Comparison of ENCODE assay signal across 26 cellular contexts in the genomic region with DNA sequence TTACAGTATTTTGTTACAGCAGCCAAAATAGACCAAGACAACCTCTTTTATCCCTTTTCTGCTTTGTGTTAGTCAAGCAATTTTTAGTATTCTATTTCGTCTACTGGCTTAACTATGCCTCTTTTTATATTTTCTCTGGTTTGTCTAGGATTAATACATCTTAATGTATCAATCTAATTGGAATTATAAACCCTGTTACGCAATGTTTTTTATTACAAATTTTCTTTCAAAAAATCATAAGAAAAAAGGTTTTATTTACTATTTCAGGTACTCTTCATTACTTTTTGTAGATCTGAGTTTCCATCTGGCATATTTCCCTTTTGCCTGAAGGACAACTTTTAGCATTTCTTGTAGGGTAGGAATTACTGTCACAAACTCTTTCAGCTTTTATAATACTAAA.
"Had no signal": no experiment of that assay in that cellular context is flagged by ENCODE, and none has a peak within 500 bp of the region (broad histone marks: within the 10 kb centered on the region; RNA-seq: fewer than 3 reads in every experiment).

No MANE protein-coding gene starts in this region.

- ATAC-seq: naive thymus-derived CD4-positive, alpha-beta T cell; natural killer cell; psoas muscle; right cardiac atrium; stimulated activated effector memory CD8-positive, alpha-beta T cell treated with anti-CD3 and anti-CD28 coated beads, Interleukin-12 subunit alpha, Interleukin-12 subunit beta, amount 100 ng/mL, for 72 hours; stimulated activated naive B cell treated with anti-CD40 and anti-IgM and Interleukin-4, amounts not matched to agents 10 μg/mL and 1 μg/mL and 100 μg/mL, for 72 hours had no signal

- DNase-seq: naive thymus-derived CD4-positive, alpha-beta T cell; natural killer cell; occipital lobe; ovary; posterior cingulate gyrus; psoas muscle; right cardiac atrium; sigmoid colon; small intestine; stimulated activated CD4-positive, alpha-beta T cell treated with anti-CD3 and anti-CD28 coated beads, Interleukin-15, amount 100 ng/mL, for 24 hours; stimulated activated CD4-positive, alpha-beta T cell treated with anti-CD3 and anti-CD28 coated beads, Interleukin-2, amount 100 ng/mL, for 24 hours; stimulated activated CD4-positive, alpha-beta T cell treated with anti-CD3 and anti-CD28 coated beads, Interleukin-2, amount 100 ng/mL, for 48 hours; stimulated activated CD4-positive, alpha-beta T cell treated with anti-CD3 and anti-CD28 coated beads, Interleukin-4, amount 100 ng/mL, for 24 hours; stimulated activated naive B cell treated with anti-CD40 and anti-IgM and Interleukin-4, amounts not matched to agents 10 μg/mL and 1 μg/mL and 100 μg/mL, for 72 hours; stimulated activated naive CD4-positive, alpha-beta T cell treated with Interleukin-2 at 50 U/mL for 16 hours; stomach; thyroid gland; trophoblast cell; upper lobe of left lung had no signal

- H3K4me1 ChIP-seq: neural progenitor cell, parathyroid adenoma, psoas muscle, sigmoid colon, thyroid gland, tibial nerve, upper lobe of left lung, vagina had no signal

- H3K9ac ChIP-seq: neural progenitor cell, parathyroid adenoma had no signal

- H3K79me2 ChIP-seq: parathyroid adenoma had no signal

- H2AFZ ChIP-seq: neural progenitor cell, parathyroid adenoma had no signal

- H3K36me3 ChIP-seq: neural progenitor cell, ovary, sigmoid colon, stomach, thoracic aorta, thyroid gland, tibial nerve, upper lobe of left lung, vagina had no signal

- H3K4me3 ChIP-seq: neural progenitor cell, ovary, psoas muscle, sigmoid colon, stomach, thoracic aorta, thyroid gland, tibial nerve, upper lobe of left lung, vagina had no signal

- FAIRE-seq: small intestine, urothelium cell line had no signal

- H3K27ac ChIP-seq: neural progenitor cell, ovary, parathyroid adenoma, psoas muscle, sigmoid colon, stomach, thoracic aorta, thyroid gland, tibial nerve, upper lobe of left lung, vagina had no signal

- H3K27me3 ChIP-seq: neural progenitor cell, ovary, sigmoid colon, stomach, thyroid gland, tibial nerve, upper lobe of left lung, vagina had no signal

- H3K4me2 ChIP-seq: neural progenitor cell had no signal

- H3K9me3 ChIP-seq: ovary, psoas muscle, sigmoid colon, stomach, thoracic aorta, thyroid gland, tibial nerve, upper lobe of left lung, vagina had no signal
